ENCODE assay signal across 11 cellular contexts in genomic region chr11:114719562-114719961, GRCh38. TPM values are rescaled to one million over a fixed set of nuclear protein-coding genes. Genes with fewer than 3 reads are reported as not detected.
"Had no signal": no experiment of that assay in that cellular context is flagged by ENCODE, and none has a peak within 500 bp of the region (broad histone marks: within the 10 kb centered on the region; RNA-seq: fewer than 3 reads in every experiment).

No MANE protein-coding gene starts in this region.

- H3K4me1 Mint-ChIP-seq: GM23338, H9 had no signal

- H3K4me3 Mint-ChIP-seq: GM23338, H9, HFFc6 had no signal

- H3K27ac Mint-ChIP-seq: GM23338, H9, HFFc6 had no signal

- H3K4me3 ChIP-seq: GM23248, GM23338, HAP-1 had no signal

- H3K9me3 ChIP-seq: HAP-1 had no signal

- H3K9me3 Mint-ChIP-seq: GM23338, H9 had no signal

- H3K4me2 ChIP-seq: GM23338 had no signal

- H3K4me1 ChIP-seq: HAP-1 had no signal

- ATAC-seq: GM23338, HCT116 had no signal

- H3K36me3 ChIP-seq: HAP-1 had no signal

- H3K27ac ChIP-seq: GM23248 had no signal

- H2AFZ ChIP-seq: GM23248, GM23338 had no signal

- DNase-seq: GM23248, GOT3, H7, H9, HCEC 1CT, HFFc6 had no signal

RNA-seq across cellular contexts. Expression of gene NXPE2, which starts 41.2 kb away (rescaled TPM):
- total RNA-seq: GM23248, H1, H4, H7, HFFc6 had no signal
